In genomic region chr12:3490848-3491382, GRCh38 we compare ENCODE assay signal across 10 cellular contexts. TPM values are rescaled to one million over a fixed set of nuclear protein-coding genes. Genes with fewer than 3 reads are reported as not detected.
DNase-seq lines count a peak whose midpoint lies in the region; ATAC-seq and TF ChIP-seq lines count a peak whose summit lies in the region.
"Had no signal": no experiment of that assay in that cellular context is flagged by ENCODE, and none has a peak within 500 bp of the region (broad histone marks: within the 10 kb centered on the region; RNA-seq: fewer than 3 reads in every experiment).

PRMT8 (plus strand) TSS chr12:3491203; CDS start chr12:3491626, 423 bp downstream.

- peak within 1 kb of the TSS; percentile 67 for H3K4me3 ChIP-seq in BLaER1
- H3K4me3 ChIP-seq in brain microvascular endothelial cell (ENCODE audit: low read depth, low read length): no peak within 1 kb of the TSS

- H2BK20ac ChIP-seq in H9 (ENCODE audit: low read depth, low read length, poor library complexity, severe bottlenecking): no peak within 1 kb of the TSS

- no peaks in the 10 kb centered on the region for H3K36me3 Mint-ChIP-seq in H9 (ENCODE audit: insufficient read depth in 1 of 3, low read depth in 3 of 3)
- H3K36me3 Mint-ChIP-seq in CD14-positive monocyte: no peaks in the 10 kb centered on the region
- no peaks in the 10 kb centered on the region for H3K36me3 Mint-ChIP-seq in effector memory CD8-positive, alpha-beta T cell (ENCODE audit: insufficient read depth)
- H3K36me3 Mint-ChIP-seq: activated naive CD4-positive, alpha-beta T cell treated with anti-CD3 and anti-CD28 coated beads, Interleukin-2, amount 50 U/mL, for 24 hours had no signal

- H3T11ph ChIP-seq in H9 (ENCODE audit: low read length): no peak within 1 kb of the TSS

- ATAC-seq in HG03097 (IDR thresholded peaks at IDR 0.05; ENCODE audit: low FRiP score, unreplicated experiment) (no peak), GM18861 (IDR thresholded peaks at IDR 0.05; ENCODE audit: unreplicated experiment) (no peak)
- no peak for ATAC-seq in effector memory CD8-positive, alpha-beta T cell (replicated peaks)

- no peak within 1 kb of the TSS for H4K91ac ChIP-seq in H9 (ENCODE audit: insufficient read length, low read depth, low read length)

- peaks cover 59% of the 10 kb centered on the region for H3K27me3 ChIP-seq in BLaER1
- peaks cover 52% of the 10 kb centered on the region for H3K27me3 ChIP-seq in H9 (ENCODE audit: insufficient read depth, low read length)
- peaks cover 59% of the 10 kb centered on the region for H3K27me3 ChIP-seq in brain microvascular endothelial cell (replicated peaks)

- H3K4me3 Mint-ChIP-seq in H9: peak within 1 kb of the TSS; percentile 57 to 84
- H3K4me3 Mint-ChIP-seq in CD14-positive monocyte: peak within 1 kb of the TSS in 1 of 2 donors; percentile 60
- H3K4me3 Mint-ChIP-seq in effector memory CD8-positive, alpha-beta T cell: peak within 1 kb of the TSS in 1 of 2 donors; percentile 13
- H3K4me3 Mint-ChIP-seq: activated naive CD4-positive, alpha-beta T cell treated with anti-CD3 and anti-CD28 coated beads, Interleukin-2, amount 50 U/mL, for 24 hours had no signal

- no peaks in the 10 kb centered on the region for H3K36me3 ChIP-seq in BLaER1
- no peaks in the 10 kb centered on the region for H3K36me3 ChIP-seq in brain microvascular endothelial cell (replicated peaks)

- H2BK12ac ChIP-seq in H9 (ENCODE audit: insufficient read length, low read depth, low read length): no peak within 1 kb of the TSS

- no peak within 1 kb of the TSS for H2BK15ac ChIP-seq in H9 (ENCODE audit: low read depth, low read length)

- H3K4me1 ChIP-seq in BLaER1: peaks cover 30% of the 10 kb centered on the region
- H3K4me1 ChIP-seq in H9 (ENCODE audit: insufficient read depth, low read length): peaks cover 2% of the 10 kb centered on the region; the same call in 1 of the 2 replicates

- H3K4me2 ChIP-seq in BLaER1 (peak within 1 kb of the TSS; percentile 100), H9 (ENCODE audit: insufficient read depth, insufficient read length, low read length) (peak within 1 kb of the TSS; percentile 42)

- peaks cover 30% of the 10 kb centered on the region for H3K23me2 ChIP-seq in H9 (ENCODE audit: insufficient read length, low read depth, low read length, poor library complexity, severe bottlenecking)

- DNase-seq in H9 (peak; percentile 75), brain microvascular endothelial cell (peak; percentile 5), iris pigment epithelial cell (ENCODE audit: low read depth) (peak; percentile 22), CD14-positive monocyte (ENCODE audit: low spot score) (no peak)
- DNase-seq in effector memory CD8-positive, alpha-beta T cell: no peak
- DNase-seq: NCI-H1048 had no signal

- H3K9me3 Mint-ChIP-seq in H9: no peaks in the 10 kb centered on the region
- H3K9me3 Mint-ChIP-seq in CD14-positive monocyte: peaks cover 0 to 24% (median 12%) of the 10 kb centered on the region in 7 donors
- no peaks in the 10 kb centered on the region for H3K9me3 Mint-ChIP-seq in effector memory CD8-positive, alpha-beta T cell
- H3K9me3 Mint-ChIP-seq: activated naive CD4-positive, alpha-beta T cell treated with anti-CD3 and anti-CD28 coated beads, Interleukin-2, amount 50 U/mL, for 24 hours had no signal

- H3K56ac ChIP-seq in H9 (ENCODE audit: insufficient read length, low read depth, low read length): no peak within 1 kb of the TSS

- H3K27me3 Mint-ChIP-seq in H9 (ENCODE audit: low read depth): peaks cover 90% of the 10 kb centered on the region
- peaks cover 64 to 86% (median 76%) of the 10 kb centered on the region in 3 donors for H3K27me3 Mint-ChIP-seq in CD14-positive monocyte (ENCODE audit: low read depth in 3 of 3)
- H3K27me3 Mint-ChIP-seq in effector memory CD8-positive, alpha-beta T cell: peaks cover 71 to 83% of the 10 kb centered on the region in 2 donors

- peaks cover 30 to 38% of the 10 kb centered on the region in 2 experiments for H3K4me1 Mint-ChIP-seq in H9
- peaks cover 2% of the 10 kb centered on the region for H3K4me1 Mint-ChIP-seq in CD14-positive monocyte
- H3K4me1 Mint-ChIP-seq in effector memory CD8-positive, alpha-beta T cell (ENCODE audit: low read depth in 2 of 2): peaks cover 0 to 3% of the 10 kb centered on the region in 2 donors
- H3K4me1 Mint-ChIP-seq: activated naive CD4-positive, alpha-beta T cell treated with anti-CD3 and anti-CD28 coated beads, Interleukin-2, amount 50 U/mL, for 24 hours had no signal

- no peak within 1 kb of the TSS for H2BK120ac ChIP-seq in H9 (ENCODE audit: low read depth, low read length, poor library complexity, severe bottlenecking)

- no peak within 1 kb of the TSS for H2BK5ac ChIP-seq in H9 (ENCODE audit: insufficient read length, low read length)

- no peak within 1 kb of the TSS for H4K5ac ChIP-seq in H9 (ENCODE audit: insufficient read length, low read depth, low read length)

- no peak within 1 kb of the TSS for H2AFZ ChIP-seq in H9 (ENCODE audit: low read length)

- H3K9ac ChIP-seq in BLaER1 (no peak within 1 kb of the TSS), H9 (ENCODE audit: extremely low read depth, insufficient read length, low read length) (no peak within 1 kb of the TSS)

- intact Hi-C loops in CD14-positive monocyte (cut with micrococcal nuclease): no loop called here

- no peak within 1 kb of the TSS for H3K4ac ChIP-seq in H9 (ENCODE audit: low read depth, low read length)

- no peak for TF ChIP-seq CTCF in H9 (conservative IDR thresholded peaks at IDR 0.05)
- no peak for TF ChIP-seq CTCF in brain microvascular endothelial cell (IDR thresholded peaks at IDR 0.05; ENCODE audit: low read depth, low read length, missing control alignments)
- TF ChIP-seq CTCF in CD14-positive monocyte (IDR thresholded peaks at IDR 0.05): no peak

- H4K8ac ChIP-seq in H9 (replicated peaks; ENCODE audit: insufficient read length, low read depth, low read length): no peak within 1 kb of the TSS

- WGBS in H9 (ENCODE audit: extremely low coverage, insufficient read length, low lambda C conversion rate): no CpG with 5 or more reads among the region's 60 CpGs

- H3K23ac ChIP-seq in H9 (ENCODE audit: insufficient read length, low read depth, low read length): no peak within 1 kb of the TSS

- no peak within 1 kb of the TSS for H3K18ac ChIP-seq in H9 (ENCODE audit: insufficient read length, low read depth, low read length)

- H3K27ac Mint-ChIP-seq in H9 (no peak within 1 kb of the TSS), CD14-positive monocyte (no peak within 1 kb of the TSS)
- H3K27ac Mint-ChIP-seq in effector memory CD8-positive, alpha-beta T cell: no peak within 1 kb of the TSS
- H3K27ac Mint-ChIP-seq: activated naive CD4-positive, alpha-beta T cell treated with anti-CD3 and anti-CD28 coated beads, Interleukin-2, amount 50 U/mL, for 24 hours had no signal

- in situ Hi-C loops in brain microvascular endothelial cell (cut with HindIII; ENCODE audit: low pct_ligation_motif_present, low sequenced_read_pairs): no loop called here

- H2AK5ac ChIP-seq in H9 (ENCODE audit: insufficient read length, low read length): no peak within 1 kb of the TSS

- H3K27ac ChIP-seq in BLaER1 (no peak within 1 kb of the TSS), H9 (ENCODE audit: insufficient read length, low read depth, low read length) (no peak within 1 kb of the TSS), brain microvascular endothelial cell (no peak within 1 kb of the TSS)

- H4K20me1 ChIP-seq in BLaER1 (peaks cover 21% of the 10 kb centered on the region), H9 (ENCODE audit: control insufficient read depth, insufficient read depth, insufficient read length) (peaks cover 4% of the 10 kb centered on the region)

- H3K9me3 ChIP-seq in BLaER1: 0 out of 2 replicates have a peak, but pooled peaks cover 5% of the 10 kb centered on the region
- H3K9me3 ChIP-seq in H9 (ENCODE audit: control insufficient read depth, low read depth, low read length): no peaks in the 10 kb centered on the region

- no peaks in the 10 kb centered on the region for H3K79me1 ChIP-seq in H9 (ENCODE audit: insufficient read depth, low read depth, low read length, poor library complexity, severe bottlenecking)

- H3K79me2 ChIP-seq in H9 (ENCODE audit: insufficient read depth, low read length): no peaks in the 10 kb centered on the region

- H3K14ac ChIP-seq in H9 (ENCODE audit: insufficient read depth, low read length): no peak within 1 kb of the TSS; the same call in 1 of the 2 replicates

RNA-seq across cellular contexts. Expression of gene PRMT8, which starts in this region (rescaled TPM):
- 0.83 and 0.86 TPM in 2 replicates for total RNA-seq in H9 (2021)
- polyA plus RNA-seq in CD14-positive monocyte: not detected

Comparison
In these comparisons a context has a peak if more than half of its experiments do, and no peak if none do; other contexts are left out.
1. Peak in DNase-seq and H3K4me2 ChIP-seq in H9; RNA of the gene not detected or under 1 TPM.
2. DNase-seq: peak in brain microvascular endothelial cell (single experiment) and iris pigment epithelial cell (single experiment); none in CD14-positive monocyte (single experiment) and effector memory CD8-positive, alpha-beta T cell (0 of 3).